Comparison of ENCODE assay signal across 1 cellular context in the genomic region with DNA sequence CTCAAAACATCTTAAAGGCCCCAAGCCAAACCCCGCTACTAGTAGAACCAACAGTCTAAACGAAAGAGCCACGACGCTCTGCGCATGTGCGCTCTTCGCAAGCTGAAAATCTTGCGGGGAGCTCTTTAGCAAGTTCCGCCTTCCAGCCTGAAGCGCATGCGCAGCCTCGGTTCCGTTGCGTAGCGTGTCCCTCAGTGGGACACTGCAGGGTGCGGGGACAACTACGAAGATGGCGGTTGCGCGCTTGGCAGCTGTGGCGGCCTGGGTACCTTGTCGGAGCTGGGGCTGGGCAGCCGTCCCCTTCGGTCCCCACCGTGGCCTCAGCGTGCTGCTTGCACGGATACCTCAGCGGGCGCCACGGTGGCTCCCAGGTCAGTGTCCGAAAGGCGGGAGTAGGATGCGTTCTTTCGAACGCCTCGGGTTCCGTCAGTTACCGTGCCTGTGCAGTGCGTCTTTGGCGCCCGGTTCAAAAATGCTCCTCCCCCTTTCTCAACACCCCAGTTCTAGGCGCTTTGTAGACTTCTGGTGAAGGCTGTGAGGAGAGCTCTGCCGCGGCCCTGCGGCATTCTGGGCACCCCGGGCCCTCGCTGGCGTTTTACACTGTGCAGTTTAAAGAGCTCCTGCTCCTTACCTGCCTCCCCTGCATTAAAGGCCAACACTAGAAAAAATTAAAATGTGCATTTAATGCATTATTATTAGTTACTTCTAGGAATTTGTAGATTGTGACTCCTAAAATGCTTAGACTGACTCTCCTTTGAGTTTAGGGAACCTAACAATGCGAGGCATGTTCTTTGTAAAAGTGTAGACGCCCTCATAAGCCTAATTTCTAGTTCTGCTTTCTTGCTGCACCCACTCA.
TF ChIP-seq lines count a peak whose summit lies in the region.

A gene (plus strand): TSS at position 194 of the 856 bp plus-strand sequence. CDS start 36 bp downstream, at position 230.

TF ChIP-seq in WTC11, 78 proteins besides CTCF, POLR2A, EP300 and RAD21 (continued from another document and continues in another):
- TF ChIP-seq, protein P1, sequence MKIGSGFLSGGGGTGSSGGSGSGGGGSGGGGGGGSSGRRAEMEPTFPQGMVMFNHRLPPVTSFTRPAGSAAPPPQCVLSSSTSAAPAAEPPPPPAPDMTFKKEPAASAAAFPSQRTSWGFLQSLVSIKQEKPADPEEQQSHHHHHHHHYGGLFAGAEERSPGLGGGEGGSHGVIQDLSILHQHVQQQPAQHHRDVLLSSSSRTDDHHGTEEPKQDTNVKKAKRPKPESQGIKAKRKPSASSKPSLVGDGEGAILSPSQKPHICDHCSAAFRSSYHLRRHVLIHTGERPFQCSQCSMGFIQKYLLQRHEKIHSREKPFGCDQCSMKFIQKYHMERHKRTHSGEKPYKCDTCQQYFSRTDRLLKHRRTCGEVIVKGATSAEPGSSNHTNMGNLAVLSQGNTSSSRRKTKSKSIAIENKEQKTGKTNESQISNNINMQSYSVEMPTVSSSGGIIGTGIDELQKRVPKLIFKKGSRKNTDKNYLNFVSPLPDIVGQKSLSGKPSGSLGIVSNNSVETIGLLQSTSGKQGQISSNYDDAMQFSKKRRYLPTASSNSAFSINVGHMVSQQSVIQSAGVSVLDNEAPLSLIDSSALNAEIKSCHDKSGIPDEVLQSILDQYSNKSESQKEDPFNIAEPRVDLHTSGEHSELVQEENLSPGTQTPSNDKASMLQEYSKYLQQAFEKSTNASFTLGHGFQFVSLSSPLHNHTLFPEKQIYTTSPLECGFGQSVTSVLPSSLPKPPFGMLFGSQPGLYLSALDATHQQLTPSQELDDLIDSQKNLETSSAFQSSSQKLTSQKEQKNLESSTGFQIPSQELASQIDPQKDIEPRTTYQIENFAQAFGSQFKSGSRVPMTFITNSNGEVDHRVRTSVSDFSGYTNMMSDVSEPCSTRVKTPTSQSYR (CRISPR knock-in tag; IDR thresholded peaks at IDR 0.05), result peak; percentile 56; the same call in 1 of the 2 replicates
- TF ChIP-seq, protein P2, sequence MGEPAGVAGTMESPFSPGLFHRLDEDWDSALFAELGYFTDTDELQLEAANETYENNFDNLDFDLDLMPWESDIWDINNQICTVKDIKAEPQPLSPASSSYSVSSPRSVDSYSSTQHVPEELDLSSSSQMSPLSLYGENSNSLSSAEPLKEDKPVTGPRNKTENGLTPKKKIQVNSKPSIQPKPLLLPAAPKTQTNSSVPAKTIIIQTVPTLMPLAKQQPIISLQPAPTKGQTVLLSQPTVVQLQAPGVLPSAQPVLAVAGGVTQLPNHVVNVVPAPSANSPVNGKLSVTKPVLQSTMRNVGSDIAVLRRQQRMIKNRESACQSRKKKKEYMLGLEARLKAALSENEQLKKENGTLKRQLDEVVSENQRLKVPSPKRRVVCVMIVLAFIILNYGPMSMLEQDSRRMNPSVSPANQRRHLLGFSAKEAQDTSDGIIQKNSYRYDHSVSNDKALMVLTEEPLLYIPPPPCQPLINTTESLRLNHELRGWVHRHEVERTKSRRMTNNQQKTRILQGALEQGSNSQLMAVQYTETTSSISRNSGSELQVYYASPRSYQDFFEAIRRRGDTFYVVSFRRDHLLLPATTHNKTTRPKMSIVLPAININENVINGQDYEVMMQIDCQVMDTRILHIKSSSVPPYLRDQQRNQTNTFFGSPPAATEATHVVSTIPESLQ (CRISPR knock-in tag; IDR thresholded peaks at IDR 0.05), result no peak
- 0 out of 2 replicates have a peak, but pooled peaks have one; percentile 50 for TF ChIP-seq CBFB (CRISPR knock-in tag; IDR thresholded peaks at IDR 0.05; ENCODE audit: low read depth)
- TF ChIP-seq ESRRA (CRISPR knock-in tag; IDR thresholded peaks at IDR 0.05; ENCODE audit: borderline replicate concordance), result no peak
- TF ChIP-seq, protein P3, sequence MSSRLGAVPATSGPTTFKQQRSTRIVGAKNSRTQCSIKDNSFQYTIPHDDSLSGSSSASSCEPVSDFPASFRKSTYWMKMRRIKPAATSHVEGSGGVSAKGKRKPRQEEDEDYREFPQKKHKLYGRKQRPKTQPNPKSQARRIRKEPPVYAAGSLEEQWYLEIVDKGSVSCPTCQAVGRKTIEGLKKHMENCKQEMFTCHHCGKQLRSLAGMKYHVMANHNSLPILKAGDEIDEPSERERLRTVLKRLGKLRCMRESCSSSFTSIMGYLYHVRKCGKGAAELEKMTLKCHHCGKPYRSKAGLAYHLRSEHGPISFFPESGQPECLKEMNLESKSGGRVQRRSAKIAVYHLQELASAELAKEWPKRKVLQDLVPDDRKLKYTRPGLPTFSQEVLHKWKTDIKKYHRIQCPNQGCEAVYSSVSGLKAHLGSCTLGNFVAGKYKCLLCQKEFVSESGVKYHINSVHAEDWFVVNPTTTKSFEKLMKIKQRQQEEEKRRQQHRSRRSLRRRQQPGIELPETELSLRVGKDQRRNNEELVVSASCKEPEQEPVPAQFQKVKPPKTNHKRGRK (CRISPR knock-in tag; IDR thresholded peaks at IDR 0.05; ENCODE audit: borderline replicate concordance), result no peak
- no peak for TF ChIP-seq ZNF219 (CRISPR knock-in tag; IDR thresholded peaks at IDR 0.05; ENCODE audit: borderline replicate concordance)
- TF ChIP-seq CREM (CRISPR knock-in tag; IDR thresholded peaks at IDR 0.05), result peak; percentile 70; the same call in 1 of the 2 replicates
- TF ChIP-seq ELF4 (CRISPR knock-in tag; IDR thresholded peaks at IDR 0.05; ENCODE audit: low read depth), result no peak
- TF ChIP-seq, protein P4, sequence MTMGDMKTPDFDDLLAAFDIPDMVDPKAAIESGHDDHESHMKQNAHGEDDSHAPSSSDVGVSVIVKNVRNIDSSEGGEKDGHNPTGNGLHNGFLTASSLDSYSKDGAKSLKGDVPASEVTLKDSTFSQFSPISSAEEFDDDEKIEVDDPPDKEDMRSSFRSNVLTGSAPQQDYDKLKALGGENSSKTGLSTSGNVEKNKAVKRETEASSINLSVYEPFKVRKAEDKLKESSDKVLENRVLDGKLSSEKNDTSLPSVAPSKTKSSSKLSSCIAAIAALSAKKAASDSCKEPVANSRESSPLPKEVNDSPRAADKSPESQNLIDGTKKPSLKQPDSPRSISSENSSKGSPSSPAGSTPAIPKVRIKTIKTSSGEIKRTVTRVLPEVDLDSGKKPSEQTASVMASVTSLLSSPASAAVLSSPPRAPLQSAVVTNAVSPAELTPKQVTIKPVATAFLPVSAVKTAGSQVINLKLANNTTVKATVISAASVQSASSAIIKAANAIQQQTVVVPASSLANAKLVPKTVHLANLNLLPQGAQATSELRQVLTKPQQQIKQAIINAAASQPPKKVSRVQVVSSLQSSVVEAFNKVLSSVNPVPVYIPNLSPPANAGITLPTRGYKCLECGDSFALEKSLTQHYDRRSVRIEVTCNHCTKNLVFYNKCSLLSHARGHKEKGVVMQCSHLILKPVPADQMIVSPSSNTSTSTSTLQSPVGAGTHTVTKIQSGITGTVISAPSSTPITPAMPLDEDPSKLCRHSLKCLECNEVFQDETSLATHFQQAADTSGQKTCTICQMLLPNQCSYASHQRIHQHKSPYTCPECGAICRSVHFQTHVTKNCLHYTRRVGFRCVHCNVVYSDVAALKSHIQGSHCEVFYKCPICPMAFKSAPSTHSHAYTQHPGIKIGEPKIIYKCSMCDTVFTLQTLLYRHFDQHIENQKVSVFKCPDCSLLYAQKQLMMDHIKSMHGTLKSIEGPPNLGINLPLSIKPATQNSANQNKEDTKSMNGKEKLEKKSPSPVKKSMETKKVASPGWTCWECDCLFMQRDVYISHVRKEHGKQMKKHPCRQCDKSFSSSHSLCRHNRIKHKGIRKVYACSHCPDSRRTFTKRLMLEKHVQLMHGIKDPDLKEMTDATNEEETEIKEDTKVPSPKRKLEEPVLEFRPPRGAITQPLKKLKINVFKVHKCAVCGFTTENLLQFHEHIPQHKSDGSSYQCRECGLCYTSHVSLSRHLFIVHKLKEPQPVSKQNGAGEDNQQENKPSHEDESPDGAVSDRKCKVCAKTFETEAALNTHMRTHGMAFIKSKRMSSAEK (CRISPR knock-in tag; IDR thresholded peaks at IDR 0.05; ENCODE audit: borderline replicate concordance), result no peak
- peak; percentile 55 for TF ChIP-seq SP1 (CRISPR knock-in tag; conservative IDR thresholded peaks at IDR 0.05)
- TF ChIP-seq, protein P5, sequence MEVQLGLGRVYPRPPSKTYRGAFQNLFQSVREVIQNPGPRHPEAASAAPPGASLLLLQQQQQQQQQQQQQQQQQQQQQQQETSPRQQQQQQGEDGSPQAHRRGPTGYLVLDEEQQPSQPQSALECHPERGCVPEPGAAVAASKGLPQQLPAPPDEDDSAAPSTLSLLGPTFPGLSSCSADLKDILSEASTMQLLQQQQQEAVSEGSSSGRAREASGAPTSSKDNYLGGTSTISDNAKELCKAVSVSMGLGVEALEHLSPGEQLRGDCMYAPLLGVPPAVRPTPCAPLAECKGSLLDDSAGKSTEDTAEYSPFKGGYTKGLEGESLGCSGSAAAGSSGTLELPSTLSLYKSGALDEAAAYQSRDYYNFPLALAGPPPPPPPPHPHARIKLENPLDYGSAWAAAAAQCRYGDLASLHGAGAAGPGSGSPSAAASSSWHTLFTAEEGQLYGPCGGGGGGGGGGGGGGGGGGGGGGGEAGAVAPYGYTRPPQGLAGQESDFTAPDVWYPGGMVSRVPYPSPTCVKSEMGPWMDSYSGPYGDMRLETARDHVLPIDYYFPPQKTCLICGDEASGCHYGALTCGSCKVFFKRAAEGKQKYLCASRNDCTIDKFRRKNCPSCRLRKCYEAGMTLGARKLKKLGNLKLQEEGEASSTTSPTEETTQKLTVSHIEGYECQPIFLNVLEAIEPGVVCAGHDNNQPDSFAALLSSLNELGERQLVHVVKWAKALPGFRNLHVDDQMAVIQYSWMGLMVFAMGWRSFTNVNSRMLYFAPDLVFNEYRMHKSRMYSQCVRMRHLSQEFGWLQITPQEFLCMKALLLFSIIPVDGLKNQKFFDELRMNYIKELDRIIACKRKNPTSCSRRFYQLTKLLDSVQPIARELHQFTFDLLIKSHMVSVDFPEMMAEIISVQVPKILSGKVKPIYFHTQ (CRISPR knock-in tag; IDR thresholded peaks at IDR 0.05), result no peak
- no peak for TF ChIP-seq MXD4 (CRISPR knock-in tag; IDR thresholded peaks at IDR 0.05; ENCODE audit: borderline replicate concordance)
- peak; percentile 46; the same call in 1 of the 2 replicates for TF ChIP-seq ZNF416 (CRISPR knock-in tag; IDR thresholded peaks at IDR 0.05)
- no peak for TF ChIP-seq ZNF671 (CRISPR knock-in tag; IDR thresholded peaks at IDR 0.05)
- TF ChIP-seq GRHL2 (CRISPR knock-in tag; IDR thresholded peaks at IDR 0.05; ENCODE audit: insufficient replicate concordance, severe bottlenecking), result no peak
- TF ChIP-seq, protein P6, sequence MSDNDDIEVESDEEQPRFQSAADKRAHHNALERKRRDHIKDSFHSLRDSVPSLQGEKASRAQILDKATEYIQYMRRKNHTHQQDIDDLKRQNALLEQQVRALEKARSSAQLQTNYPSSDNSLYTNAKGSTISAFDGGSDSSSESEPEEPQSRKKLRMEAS (CRISPR knock-in tag; IDR thresholded peaks at IDR 0.05), result peak; percentile 94
- TF ChIP-seq, protein P7, sequence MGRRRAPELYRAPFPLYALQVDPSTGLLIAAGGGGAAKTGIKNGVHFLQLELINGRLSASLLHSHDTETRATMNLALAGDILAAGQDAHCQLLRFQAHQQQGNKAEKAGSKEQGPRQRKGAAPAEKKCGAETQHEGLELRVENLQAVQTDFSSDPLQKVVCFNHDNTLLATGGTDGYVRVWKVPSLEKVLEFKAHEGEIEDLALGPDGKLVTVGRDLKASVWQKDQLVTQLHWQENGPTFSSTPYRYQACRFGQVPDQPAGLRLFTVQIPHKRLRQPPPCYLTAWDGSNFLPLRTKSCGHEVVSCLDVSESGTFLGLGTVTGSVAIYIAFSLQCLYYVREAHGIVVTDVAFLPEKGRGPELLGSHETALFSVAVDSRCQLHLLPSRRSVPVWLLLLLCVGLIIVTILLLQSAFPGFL (CRISPR knock-in tag; IDR thresholded peaks at IDR 0.05; ENCODE audit: borderline replicate concordance), result no peak
- TF ChIP-seq SMAD3 (CRISPR knock-in tag; IDR thresholded peaks at IDR 0.05; ENCODE audit: borderline replicate concordance), result peak; percentile 81; the same call in 1 of the 2 replicates
- no peak for TF ChIP-seq ZNF317 (CRISPR knock-in tag; IDR thresholded peaks at IDR 0.05; ENCODE audit: borderline replicate concordance, low read depth)
- TF ChIP-seq, protein P8, sequence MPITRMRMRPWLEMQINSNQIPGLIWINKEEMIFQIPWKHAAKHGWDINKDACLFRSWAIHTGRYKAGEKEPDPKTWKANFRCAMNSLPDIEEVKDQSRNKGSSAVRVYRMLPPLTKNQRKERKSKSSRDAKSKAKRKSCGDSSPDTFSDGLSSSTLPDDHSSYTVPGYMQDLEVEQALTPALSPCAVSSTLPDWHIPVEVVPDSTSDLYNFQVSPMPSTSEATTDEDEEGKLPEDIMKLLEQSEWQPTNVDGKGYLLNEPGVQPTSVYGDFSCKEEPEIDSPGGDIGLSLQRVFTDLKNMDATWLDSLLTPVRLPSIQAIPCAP (CRISPR knock-in tag; IDR thresholded peaks at IDR 0.05), result no peak
- TF ChIP-seq, protein P9, sequence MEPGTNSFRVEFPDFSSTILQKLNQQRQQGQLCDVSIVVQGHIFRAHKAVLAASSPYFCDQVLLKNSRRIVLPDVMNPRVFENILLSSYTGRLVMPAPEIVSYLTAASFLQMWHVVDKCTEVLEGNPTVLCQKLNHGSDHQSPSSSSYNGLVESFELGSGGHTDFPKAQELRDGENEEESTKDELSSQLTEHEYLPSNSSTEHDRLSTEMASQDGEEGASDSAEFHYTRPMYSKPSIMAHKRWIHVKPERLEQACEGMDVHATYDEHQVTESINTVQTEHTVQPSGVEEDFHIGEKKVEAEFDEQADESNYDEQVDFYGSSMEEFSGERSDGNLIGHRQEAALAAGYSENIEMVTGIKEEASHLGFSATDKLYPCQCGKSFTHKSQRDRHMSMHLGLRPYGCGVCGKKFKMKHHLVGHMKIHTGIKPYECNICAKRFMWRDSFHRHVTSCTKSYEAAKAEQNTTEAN (CRISPR knock-in tag; IDR thresholded peaks at IDR 0.05), result no peak
- TF ChIP-seq, protein P10, sequence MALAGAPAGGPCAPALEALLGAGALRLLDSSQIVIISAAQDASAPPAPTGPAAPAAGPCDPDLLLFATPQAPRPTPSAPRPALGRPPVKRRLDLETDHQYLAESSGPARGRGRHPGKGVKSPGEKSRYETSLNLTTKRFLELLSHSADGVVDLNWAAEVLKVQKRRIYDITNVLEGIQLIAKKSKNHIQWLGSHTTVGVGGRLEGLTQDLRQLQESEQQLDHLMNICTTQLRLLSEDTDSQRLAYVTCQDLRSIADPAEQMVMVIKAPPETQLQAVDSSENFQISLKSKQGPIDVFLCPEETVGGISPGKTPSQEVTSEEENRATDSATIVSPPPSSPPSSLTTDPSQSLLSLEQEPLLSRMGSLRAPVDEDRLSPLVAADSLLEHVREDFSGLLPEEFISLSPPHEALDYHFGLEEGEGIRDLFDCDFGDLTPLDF (CRISPR knock-in tag; IDR thresholded peaks at IDR 0.05), result no peak
- 0 out of 2 replicates have a peak, but pooled peaks have one; percentile 16 for TF ChIP-seq TEAD1 (CRISPR knock-in tag; IDR thresholded peaks at IDR 0.05)
- TF ChIP-seq, protein P11, sequence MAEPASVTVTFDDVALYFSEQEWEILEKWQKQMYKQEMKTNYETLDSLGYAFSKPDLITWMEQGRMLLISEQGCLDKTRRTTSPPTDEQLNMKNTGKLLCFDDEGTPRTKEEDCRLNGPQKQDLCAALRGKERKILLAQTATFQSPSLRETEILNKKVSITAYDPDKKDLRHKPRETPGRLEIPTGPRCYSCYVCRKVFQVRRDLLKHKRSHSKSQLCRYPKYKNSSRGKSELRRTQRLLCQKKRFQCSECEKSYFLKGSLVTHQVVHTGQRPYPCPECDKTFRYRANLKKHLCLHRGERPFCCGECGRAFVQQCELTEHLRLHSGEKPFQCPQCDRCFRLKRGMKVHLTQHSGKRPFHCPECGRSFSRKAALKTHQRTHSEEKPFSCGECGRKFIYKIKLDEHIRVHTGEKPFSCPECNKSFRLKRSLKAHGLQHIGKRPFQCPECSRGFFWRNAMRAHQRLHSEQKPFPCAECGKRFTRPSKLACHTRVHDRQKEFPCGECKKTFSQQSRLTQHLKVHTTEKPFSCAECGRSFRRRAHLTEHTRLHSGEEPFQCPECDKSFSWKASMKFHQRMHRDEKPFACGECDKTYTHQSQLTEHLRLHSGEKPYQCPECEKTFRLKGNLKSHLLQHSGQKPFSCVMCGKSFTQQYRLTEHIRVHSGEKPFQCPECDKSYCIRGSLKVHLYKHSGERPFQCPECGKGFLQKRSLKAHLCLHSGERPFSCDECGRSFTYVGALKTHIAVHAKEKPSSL (CRISPR knock-in tag; conservative IDR thresholded peaks at IDR 0.05), result no peak
